ENCODE assay signal across 1 cellular context in the genomic region with DNA sequence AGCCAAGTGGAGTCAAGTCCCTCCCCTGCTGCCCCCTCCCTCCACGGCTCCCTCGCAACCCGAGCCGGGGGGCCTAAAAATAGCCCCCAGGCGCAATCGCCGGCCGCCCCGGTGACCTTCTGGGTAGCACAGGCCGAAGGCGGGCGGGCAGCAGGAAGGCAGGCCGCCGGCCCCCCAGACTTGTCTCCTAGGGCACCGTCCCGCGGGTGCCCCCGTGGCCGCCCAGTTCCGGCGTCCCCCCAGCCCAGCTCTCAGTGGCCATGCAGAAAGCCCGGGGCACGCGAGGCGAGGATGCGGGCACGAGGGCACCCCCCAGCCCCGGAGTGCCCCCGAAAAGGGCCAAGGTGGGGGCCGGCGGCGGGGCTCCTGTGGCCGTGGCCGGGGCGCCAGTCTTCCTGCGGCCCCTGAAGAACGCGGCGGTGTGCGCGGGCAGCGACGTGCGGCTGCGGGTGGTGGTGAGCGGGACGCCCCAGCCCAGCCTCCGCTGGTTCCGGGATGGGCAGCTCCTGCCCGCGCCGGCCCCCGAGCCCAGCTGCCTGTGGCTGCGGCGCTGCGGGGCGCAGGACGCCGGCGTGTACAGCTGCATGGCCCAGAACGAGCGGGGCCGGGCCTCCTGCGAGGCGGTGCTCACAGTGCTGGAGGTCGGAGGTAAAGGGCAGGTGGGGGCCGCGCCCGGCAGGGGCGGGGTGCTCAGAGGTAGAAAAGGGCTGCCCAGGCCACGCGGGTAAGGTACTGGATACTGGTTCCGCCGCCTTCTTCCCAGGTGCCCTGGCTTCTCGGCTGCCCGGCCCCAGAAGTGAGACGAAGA.
TF ChIP-seq lines count a peak whose summit lies in the region.

TSS of gene SPEG (plus strand) at position 126 of the 808 bp plus-strand sequence. CDS start at position 261, 135 bp downstream.

TF ChIP-seq in WTC11, 78 proteins besides CTCF, POLR2A, EP300 and RAD21 (continued from another document):
- TF ChIP-seq, protein P1, sequence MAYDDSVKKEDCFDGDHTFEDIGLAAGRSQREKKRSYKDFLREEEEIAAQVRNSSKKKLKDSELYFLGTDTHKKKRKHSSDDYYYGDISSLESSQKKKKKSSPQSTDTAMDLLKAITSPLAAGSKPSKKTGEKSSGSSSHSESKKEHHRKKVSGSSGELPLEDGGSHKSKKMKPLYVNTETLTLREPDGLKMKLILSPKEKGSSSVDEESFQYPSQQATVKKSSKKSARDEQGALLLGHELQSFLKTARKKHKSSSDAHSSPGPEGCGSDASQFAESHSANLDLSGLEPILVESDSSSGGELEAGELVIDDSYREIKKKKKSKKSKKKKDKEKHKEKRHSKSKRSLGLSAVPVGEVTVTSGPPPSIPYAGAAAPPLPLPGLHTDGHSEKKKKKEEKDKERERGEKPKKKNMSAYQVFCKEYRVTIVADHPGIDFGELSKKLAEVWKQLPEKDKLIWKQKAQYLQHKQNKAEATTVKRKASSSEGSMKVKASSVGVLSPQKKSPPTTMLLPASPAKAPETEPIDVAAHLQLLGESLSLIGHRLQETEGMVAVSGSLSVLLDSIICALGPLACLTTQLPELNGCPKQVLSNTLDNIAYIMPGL (CRISPR knock-in tag; IDR thresholded peaks at IDR 0.05), result 0 out of 2 replicates have a peak, but pooled peaks have one; percentile 50
- TF ChIP-seq ZNF532 (CRISPR knock-in tag; IDR thresholded peaks at IDR 0.05; ENCODE audit: borderline replicate concordance), result no peak
- no peak for TF ChIP-seq ATF1 (CRISPR knock-in tag; IDR thresholded peaks at IDR 0.05)
- no peak for TF ChIP-seq HMGA2 (CRISPR knock-in tag; IDR thresholded peaks at IDR 0.05)
- TF ChIP-seq IRF1 (CRISPR knock-in tag; IDR thresholded peaks at IDR 0.05), result no peak
- no peak for TF ChIP-seq ZNF232 (CRISPR knock-in tag; IDR thresholded peaks at IDR 0.05)
- peak; percentile 9; the same call in 1 of the 2 replicates for TF ChIP-seq E2F5 (CRISPR knock-in tag; IDR thresholded peaks at IDR 0.05)
- no peak for TF ChIP-seq KAT7 (CRISPR knock-in tag; IDR thresholded peaks at IDR 0.05; ENCODE audit: borderline replicate concordance)
- no peak for TF ChIP-seq CREM (CRISPR knock-in tag; IDR thresholded peaks at IDR 0.05)
- TF ChIP-seq SP1 (CRISPR knock-in tag; conservative IDR thresholded peaks at IDR 0.05), result no peak
- no peak for TF ChIP-seq MYBL2 (CRISPR knock-in tag; IDR thresholded peaks at IDR 0.05)
